In the genomic region with DNA sequence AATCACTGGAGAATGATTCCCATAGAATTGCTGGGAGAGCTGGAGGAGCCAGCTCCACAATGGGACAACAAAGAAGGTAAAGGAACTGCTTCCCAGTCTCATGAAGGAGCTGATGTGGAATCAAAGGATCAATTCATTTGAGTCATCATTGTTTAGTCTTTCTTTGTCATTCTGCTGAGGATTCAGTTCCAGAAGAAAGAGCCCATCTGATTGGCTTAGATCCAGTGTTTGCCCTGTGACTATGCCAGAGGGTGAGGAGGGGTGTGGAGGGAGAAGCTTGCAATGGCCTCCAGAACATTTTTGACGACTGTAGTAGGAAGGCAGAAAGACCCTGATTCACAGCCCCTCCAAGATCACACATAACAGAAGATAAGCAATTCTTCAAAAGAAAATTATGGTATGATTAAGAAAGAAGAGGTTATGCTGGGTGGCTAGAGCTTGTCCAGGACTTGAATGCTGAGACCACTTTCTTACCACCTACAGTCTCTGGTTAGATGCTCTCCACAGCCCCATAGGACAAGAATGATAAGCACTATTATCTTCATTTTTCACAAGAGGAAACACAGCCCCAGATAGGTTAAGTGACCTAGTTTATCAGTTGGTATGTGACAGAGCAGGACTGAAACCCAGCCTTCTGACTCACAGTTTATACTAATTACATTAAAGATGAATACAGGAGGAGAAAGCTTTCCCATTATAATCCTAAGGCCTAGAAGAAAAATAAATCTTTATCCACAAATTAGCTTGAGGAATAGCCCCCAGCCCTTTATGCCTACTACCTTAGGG, we compare ENCODE assay signal across 18 cellular contexts.
DNase-seq lines count a peak whose midpoint lies in the region; ATAC-seq, FAIRE-seq and TF ChIP-seq lines count a peak whose summit lies in the region.
"Had no signal": no experiment of that assay in that cellular context is flagged by ENCODE, and none has a peak within 500 bp of the region (broad histone marks: within the 10 kb centered on the region; RNA-seq: fewer than 3 reads in every experiment).

No MANE protein-coding gene starts in this region.

- H4K20me1 ChIP-seq in GM23338 (replicated peaks; ENCODE audit: insufficient read depth) (no peaks in the 10 kb centered on the region), PC-3 (ENCODE audit: low read length) (no peaks in the 10 kb centered on the region)

- no peaks in the 10 kb centered on the region for H3K27me3 Mint-ChIP-seq in GM23338 (ENCODE audit: insufficient read depth, low read depth, poor library complexity)
- no peaks in the 10 kb centered on the region for H3K27me3 Mint-ChIP-seq in nephron progenitor cell (ENCODE audit: low read depth, poor library complexity)
- H3K27me3 Mint-ChIP-seq in activated CD8-positive, alpha-beta T cell treated with anti-CD3 and anti-CD28 coated beads, Interleukin-2, amount 10 ng/mL, durations not matched to agents 7 days and 5 days (ENCODE audit: low read depth): no peaks in the 10 kb centered on the region
- H3K27me3 Mint-ChIP-seq: activated naive CD8-positive, alpha-beta T cell treated with anti-CD3 and anti-CD28 coated beads for 36 hours; activated T-cell treated with anti-CD3 and anti-CD28 coated beads, Interleukin-2, amount 50 U/mL, for 24 hours; central memory CD8-positive, alpha-beta T cell had no signal

- BruUV-seq in PC-3 (replicated peaks; lab: Mats Ljungman, UMichigan): no TSS peak

- peaks cover 5% of the 10 kb centered on the region; the same call in 1 of the 2 replicates for H3K4me1 ChIP-seq in GM23338 (ENCODE audit: insufficient read depth)
- H3K4me1 ChIP-seq in PC-3 (ENCODE audit: insufficient read depth, low read length): peaks cover 10% of the 10 kb centered on the region; the same call in 1 of the 2 replicates
- H3K4me1 ChIP-seq in parathyroid adenoma: peaks cover 5% of the 10 kb centered on the region

- no peaks in the 10 kb centered on the region for H3K79me2 ChIP-seq in GM23338 (replicated peaks; ENCODE audit: insufficient read depth)
- H3K79me2 ChIP-seq in PC-3 (ENCODE audit: low read length): no peaks in the 10 kb centered on the region
- H3K79me2 ChIP-seq in parathyroid adenoma: no peaks in the 10 kb centered on the region

- H3F3A ChIP-seq in GM23338 (replicated peaks; ENCODE audit: low read depth): no peaks in the 10 kb centered on the region
- H3F3A ChIP-seq in PC-3 (ENCODE audit: low read length, unreplicated experiment): no peaks in the 10 kb centered on the region

- H3K36me3 ChIP-seq in GM23338 (ENCODE audit: insufficient read depth) (no peaks in the 10 kb centered on the region), PC-3 (ENCODE audit: low read depth, low read length) (no peaks in the 10 kb centered on the region), parathyroid adenoma (ENCODE audit: control insufficient read depth, insufficient read depth, low read length) (no peaks in the 10 kb centered on the region)

- H3K36me3 Mint-ChIP-seq in GM23338 (ENCODE audit: low read depth): no peaks in the 10 kb centered on the region
- no peaks in the 10 kb centered on the region for H3K36me3 Mint-ChIP-seq in nephron progenitor cell (ENCODE audit: low read depth)
- no peaks in the 10 kb centered on the region for H3K36me3 Mint-ChIP-seq in activated CD8-positive, alpha-beta T cell treated with anti-CD3 and anti-CD28 coated beads, Interleukin-2, amount 10 ng/mL, durations not matched to agents 7 days and 5 days (ENCODE audit: low read depth)
- H3K36me3 Mint-ChIP-seq: activated naive CD8-positive, alpha-beta T cell treated with anti-CD3 and anti-CD28 coated beads for 36 hours had no signal

- H3K9ac ChIP-seq in PC-3 (ENCODE audit: low read length) (no peak overlapping the region), parathyroid adenoma (no peak overlapping the region)

- H3K4me1 Mint-ChIP-seq in GM23338 (peaks cover 3% of the 10 kb centered on the region), nephron progenitor cell (no peaks in the 10 kb centered on the region)
- no peaks in the 10 kb centered on the region for H3K4me1 Mint-ChIP-seq in activated CD8-positive, alpha-beta T cell treated with anti-CD3 and anti-CD28 coated beads, Interleukin-2, amount 10 ng/mL, durations not matched to agents 7 days and 5 days (ENCODE audit: low read depth)
- H3K4me1 Mint-ChIP-seq: activated naive CD8-positive, alpha-beta T cell treated with anti-CD3 and anti-CD28 coated beads for 36 hours; central memory CD8-positive, alpha-beta T cell had no signal

- no peaks in the 10 kb centered on the region for H3K27me3 ChIP-seq in GM23338 (ENCODE audit: insufficient read depth)
- no peaks in the 10 kb centered on the region for H3K27me3 ChIP-seq in PC-3 (ENCODE audit: low read length)
- H3K27me3 ChIP-seq in parathyroid adenoma (ENCODE audit: control insufficient read depth, insufficient read depth, low read length): no peaks in the 10 kb centered on the region

- H3K4me3 Mint-ChIP-seq in GM23338: no peak overlapping the region
- H3K4me3 Mint-ChIP-seq in nephron progenitor cell: no peak overlapping the region
- no peak overlapping the region for H3K4me3 Mint-ChIP-seq in activated CD8-positive, alpha-beta T cell treated with anti-CD3 and anti-CD28 coated beads, Interleukin-2, amount 10 ng/mL, durations not matched to agents 7 days and 5 days
- H3K4me3 Mint-ChIP-seq: activated naive CD8-positive, alpha-beta T cell treated with anti-CD3 and anti-CD28 coated beads for 36 hours; activated T-cell treated with anti-CD3 and anti-CD28 coated beads, Interleukin-2, amount 50 U/mL, for 24 hours; central memory CD8-positive, alpha-beta T cell had no signal

- H2AFZ ChIP-seq in GM23338 (no peak overlapping the region), PC-3 (ENCODE audit: low read length) (no peak overlapping the region), parathyroid adenoma (no peak overlapping the region)

- H3K9me3 Mint-ChIP-seq in GM23338 (no peaks in the 10 kb centered on the region), nephron progenitor cell (no peaks in the 10 kb centered on the region)
- H3K9me3 Mint-ChIP-seq in activated CD8-positive, alpha-beta T cell treated with anti-CD3 and anti-CD28 coated beads, Interleukin-2, amount 10 ng/mL, durations not matched to agents 7 days and 5 days (ENCODE audit: insufficient read depth): peaks cover 10% of the 10 kb centered on the region
- H3K9me3 Mint-ChIP-seq: activated naive CD8-positive, alpha-beta T cell treated with anti-CD3 and anti-CD28 coated beads for 36 hours had no signal

- CTCF ChIA-PET in PC-3 (lab: Charles Lee): no interaction called here
- CTCF ChIA-PET in activated CD8-positive, alpha-beta T cell treated with anti-CD3 and anti-CD28 coated beads, Interleukin-2, amount 10 ng/mL, durations not matched to agents 7 days and 5 days (lab: Charles Lee): no interaction called here

- H3K4me3 ChIP-seq in GM23338: no peak overlapping the region
- no peak overlapping the region for H3K4me3 ChIP-seq in PC-3 (ENCODE audit: low read length)
- H3K4me3 ChIP-seq in epithelial cell of esophagus (ENCODE audit: low read length): no peak overlapping the region
- peak overlapping the region; percentile 27 for H3K4me3 ChIP-seq in parathyroid adenoma (ENCODE audit: low read depth, low read length)
- H3K4me3 ChIP-seq: skin epidermis had no signal

- ATAC-seq in GM23338 (peak; percentile 69), PC-3 (peak; percentile 49), GM21717 (IDR thresholded peaks at IDR 0.05; ENCODE audit: unreplicated experiment) (no peak)
- ATAC-seq in activated CD8-positive, alpha-beta T cell treated with anti-CD3 and anti-CD28 coated beads, Interleukin-2, amount 10 ng/mL, durations not matched to agents 7 days and 5 days: no peak

- FAIRE-seq in D721Med (lab: Jason Lieb, UNC): no peak

- TF ChIP-seq CTCF in GM23338 (conservative IDR thresholded peaks at IDR 0.05; ENCODE audit: low read depth in 2 of 2): no peak
- no peak for TF ChIP-seq CTCF in PC-3 (conservative IDR thresholded peaks at IDR 0.05; ENCODE audit: low read depth, low read length)
- TF ChIP-seq CTCF in epithelial cell of esophagus (IDR thresholded peaks at IDR 0.05; ENCODE audit: insufficient read depth, low read depth, low read length, missing control alignments): no peak
- no peak for TF ChIP-seq CTCF in parathyroid adenoma (IDR thresholded peaks at IDR 0.05)
- no peak for TF ChIP-seq CTCF in D721Med (IDR thresholded peaks at IDR 0.05; ENCODE audit: insufficient read depth, missing control alignments)
- no peak for TF ChIP-seq CTCF in nephron progenitor cell (IDR thresholded peaks at IDR 0.05)

- intact Hi-C loops in PC-3 (cut with micrococcal nuclease): no loop called here

- POLR2A ChIA-PET in PC-3 (lab: Charles Lee; ENCODE audit: unreplicated experiment): no interaction called here
- POLR2A ChIA-PET in activated CD8-positive, alpha-beta T cell treated with anti-CD3 and anti-CD28 coated beads, Interleukin-2, amount 10 ng/mL, durations not matched to agents 7 days and 5 days (lab: Charles Lee): no interaction called here

- H3K27ac Mint-ChIP-seq in GM23338: no peak overlapping the region
- no peak overlapping the region for H3K27ac Mint-ChIP-seq in nephron progenitor cell
- no peak overlapping the region for H3K27ac Mint-ChIP-seq in activated CD8-positive, alpha-beta T cell treated with anti-CD3 and anti-CD28 coated beads, Interleukin-2, amount 10 ng/mL, durations not matched to agents 7 days and 5 days
- H3K27ac Mint-ChIP-seq: activated naive CD8-positive, alpha-beta T cell treated with anti-CD3 and anti-CD28 coated beads for 36 hours; activated T-cell treated with anti-CD3 and anti-CD28 coated beads, Interleukin-2, amount 50 U/mL, for 24 hours had no signal

- peaks cover 2% of the 10 kb centered on the region; the same call in 1 of the 2 replicates for H3K9me2 ChIP-seq in GM23338 (ENCODE audit: insufficient read depth)
- H3K9me2 ChIP-seq in PC-3 (replicated peaks; ENCODE audit: low read length): no peaks in the 10 kb centered on the region

- DNase-seq in GM23338 (ENCODE audit: low spot score): peak; percentile 13
- peak; percentile 58 for DNase-seq in PC-3
- DNase-seq in epithelial cell of esophagus (ENCODE audit: low read depth): peak; percentile 61
- DNase-seq in D721Med (ENCODE audit: insufficient read length, low spot score): no peak
- DNase-seq in nephron progenitor cell: no peak
- no peak for DNase-seq in activated CD8-positive, alpha-beta T cell treated with anti-CD3 and anti-CD28 coated beads, Interleukin-2, amount 10 ng/mL, durations not matched to agents 7 days and 5 days
- DNase-seq: activated CD4-positive, alpha-beta T cell treated with anti-CD3 and anti-CD28 coated beads for 4 hours; activated naive CD8-positive, alpha-beta T cell treated with anti-CD3 and anti-CD28 coated beads for 36 hours; activated T-cell treated with anti-CD3 and anti-CD28 coated beads, Interleukin-2, amount 50 U/mL, for 24 hours; C1 segment of cervical spinal cord; EL; NCI-H2029 treated with DMSO at 0.1 percent for 48 hours; NCI-H526; T-helper 2 cell had no signal

- H3K9me3 ChIP-seq in PC-3 (ENCODE audit: low read length) (no peaks in the 10 kb centered on the region), parathyroid adenoma (ENCODE audit: control insufficient read depth, low read length) (no peaks in the 10 kb centered on the region)

- H3K4me2 ChIP-seq in GM23338 (no peak overlapping the region), PC-3 (ENCODE audit: low read length) (no peak overlapping the region), parathyroid adenoma (ENCODE audit: low read length) (peak overlapping the region; percentile 36)

- H3K27ac ChIP-seq in GM23338 (ENCODE audit: low read depth) (no peak overlapping the region), PC-3 (ENCODE audit: low read length) (no peak overlapping the region), parathyroid adenoma (no peak overlapping the region)

Comparison
In these comparisons a context has a peak if more than half of its experiments do, and no peak if none do; other contexts are left out.
1. ATAC-seq: peak in GM23338 (single experiment) and PC-3 (single experiment); none in GM21717 (single experiment) and activated CD8-positive, alpha-beta T cell treated with anti-CD3 and anti-CD28 coated beads, Interleukin-2, amount 10 ng/mL, durations not matched to agents 7 days and 5 days (single experiment).
2. DNase-seq: peak in GM23338 (single experiment), PC-3 (single experiment) and epithelial cell of esophagus (single experiment); none in D721Med (single experiment), nephron progenitor cell (single experiment) and activated CD8-positive, alpha-beta T cell treated with anti-CD3 and anti-CD28 coated beads, Interleukin-2, amount 10 ng/mL, durations not matched to agents 7 days and 5 days (single experiment).